1 cellular context compared by ENCODE assay signal in genomic region chr11:126561327-126561893, GRCh38.
TF ChIP-seq lines count a peak whose summit lies in the region.

No MANE protein-coding gene starts in this region.

TF ChIP-seq in HepG2, 621 proteins besides CTCF, POLR2A, EP300 and RAD21 (continued from another document and continues in another):
- TF ChIP-seq ZNF281 (CRISPR knock-in tag; IDR thresholded peaks at IDR 0.05; ENCODE audit: borderline replicate concordance) (0 out of 2 replicates have a peak, but pooled peaks have one; percentile 14), ATF3 (CRISPR knock-in tag; IDR thresholded peaks at IDR 0.05) (no peak), ZFYVE20 (CRISPR knock-in tag; IDR thresholded peaks at IDR 0.05; ENCODE audit: borderline replicate concordance, low read depth) (0 out of 2 replicates have a peak, but pooled peaks have one; percentile 57), ZNF598 (CRISPR knock-in tag; IDR thresholded peaks at IDR 0.05; ENCODE audit: borderline replicate concordance) (no peak), SRSF1 (optimal IDR thresholded peaks at IDR 0.05; ENCODE audit: low read depth, low read length) (no peak), BCL3 (CRISPR knock-in tag; IDR thresholded peaks at IDR 0.05) (no peak), ZNF275 (CRISPR knock-in tag; IDR thresholded peaks at IDR 0.05; ENCODE audit: borderline replicate concordance) (no peak), RARA (CRISPR knock-in tag; IDR thresholded peaks at IDR 0.05) (0 out of 2 replicates have a peak, but pooled peaks have one; percentile 27), ZNF503 (CRISPR knock-in tag; IDR thresholded peaks at IDR 0.05) (no peak), JUN (CRISPR knock-in tag; IDR thresholded peaks at IDR 0.05) (no peak), ZBTB49 (CRISPR knock-in tag; IDR thresholded peaks at IDR 0.05; ENCODE audit: borderline replicate concordance) (0 out of 2 replicates have a peak, but pooled peaks have one; percentile 39), TSC22D2 (CRISPR knock-in tag; IDR thresholded peaks at IDR 0.05; ENCODE audit: borderline replicate concordance) (peak; percentile 69; the same call in 1 of the 2 replicates), POGZ (CRISPR knock-in tag; IDR thresholded peaks at IDR 0.05) (no peak), ZNF230 (CRISPR knock-in tag; IDR thresholded peaks at IDR 0.05) (no peak), ZNF790 (CRISPR knock-in tag; IDR thresholded peaks at IDR 0.05; ENCODE audit: borderline replicate concordance) (no peak), SMAD3 (CRISPR knock-in tag; IDR thresholded peaks at IDR 0.05) (peak; percentile 52; the same call in 1 of the 2 replicates), ZNF441 (CRISPR knock-in tag; IDR thresholded peaks at IDR 0.05; ENCODE audit: borderline replicate concordance) (0 out of 2 replicates have a peak, but pooled peaks have one; percentile 59), ZNF335 (CRISPR knock-in tag; IDR thresholded peaks at IDR 0.05) (peak; percentile 60; the same call in 1 of the 2 replicates), ZNF615 (CRISPR knock-in tag; IDR thresholded peaks at IDR 0.05; ENCODE audit: borderline replicate concordance) (no peak), LCORL (IDR thresholded peaks at IDR 0.05) (no peak), LCORL (CRISPR knock-in tag; IDR thresholded peaks at IDR 0.05) (no peak), MIER2 (CRISPR knock-in tag; IDR thresholded peaks at IDR 0.05) (peak; percentile 97), POLR2AphosphoS2 (IDR thresholded peaks at IDR 0.05; ENCODE audit: low read depth, low read length) (no peak), DZIP1 (CRISPR knock-in tag; IDR thresholded peaks at IDR 0.05) (no peak), DDIT3 (CRISPR knock-in tag; IDR thresholded peaks at IDR 0.05) (no peak), ZNF232 (CRISPR knock-in tag; IDR thresholded peaks at IDR 0.05; ENCODE audit: borderline replicate concordance) (peak; percentile 49; the same call in 1 of the 2 replicates), KDM2A (CRISPR knock-in tag; IDR thresholded peaks at IDR 0.05; ENCODE audit: borderline replicate concordance, low read depth) (no peak), ATF7-NPFF (CRISPR knock-in tag; IDR thresholded peaks at IDR 0.05; ENCODE audit: low read depth) (no peak), IRF1 (CRISPR knock-in tag; IDR thresholded peaks at IDR 0.05; ENCODE audit: low read depth) (no peak), LRRFIP1 (CRISPR knock-in tag; conservative IDR thresholded peaks at IDR 0.05) (no peak), MLXIP (CRISPR knock-in tag; IDR thresholded peaks at IDR 0.05; ENCODE audit: borderline replicate concordance) (0 out of 2 replicates have a peak, but pooled peaks have one; percentile 56), PBX3 (CRISPR knock-in tag; IDR thresholded peaks at IDR 0.05; ENCODE audit: borderline replicate concordance) (no peak)
